ENCODE assay signal across 16 cellular contexts in genomic region chr5:167764650-167765289, GRCh38.
"Had no signal": no experiment of that assay in that cellular context is flagged by ENCODE, and none has a peak within 500 bp of the region (broad histone marks: within the 10 kb centered on the region; RNA-seq: fewer than 3 reads in every experiment).

No MANE protein-coding gene starts in this region.

- ATAC-seq: activated naive CD8-positive, alpha-beta T cell treated with anti-CD3 and anti-CD28 coated beads, Interleukin-2, amount 50 U/mL, for 24 hours; heart right ventricle; lower lobe of right lung; naive thymus-derived CD4-positive, alpha-beta T cell; right cardiac atrium; stimulated activated effector memory CD8-positive, alpha-beta T cell treated with anti-CD3 and anti-CD28 coated beads, Interleukin-12 subunit alpha, Interleukin-12 subunit beta, amount 100 ng/mL, for 72 hours had no signal

- H3K27ac ChIP-seq: ascending aorta, heart right ventricle, lower lobe of right lung, neutrophil, transverse colon, WERI-Rb-1 had no signal

- H3K27me3 ChIP-seq: ascending aorta, transverse colon had no signal

- FAIRE-seq: colon, frontal cortex had no signal

- H3K27ac Mint-ChIP-seq: activated naive CD8-positive, alpha-beta T cell treated with anti-CD3 and anti-CD28 coated beads, Interleukin-2, amount 50 U/mL, for 24 hours; naive thymus-derived CD4-positive, alpha-beta T cell; stimulated activated effector memory CD8-positive, alpha-beta T cell treated with anti-CD3 and anti-CD28 coated beads, Interleukin-12 subunit alpha, Interleukin-12 subunit beta, amount 100 ng/mL, for 72 hours had no signal

- H3K4me1 Mint-ChIP-seq: activated naive CD8-positive, alpha-beta T cell treated with anti-CD3 and anti-CD28 coated beads, Interleukin-2, amount 50 U/mL, for 24 hours; naive thymus-derived CD4-positive, alpha-beta T cell; stimulated activated effector memory CD8-positive, alpha-beta T cell treated with anti-CD3 and anti-CD28 coated beads, Interleukin-12 subunit alpha, Interleukin-12 subunit beta, amount 100 ng/mL, for 72 hours had no signal

- DNase-seq: activated CD4-positive, alpha-beta T cell treated with anti-CD3 and anti-CD28 coated beads for 48 hours; activated CD8-positive, alpha-beta memory T cell treated with anti-CD3 and anti-CD28 coated beads for 24 hours; activated naive CD4-positive, alpha-beta T cell treated with Interleukin-2 at 50 U/mL for 16 hours; activated naive CD8-positive, alpha-beta T cell treated with anti-CD3 and anti-CD28 coated beads, Interleukin-2, amount 50 U/mL, for 24 hours; heart right ventricle; lower lobe of right lung; naive thymus-derived CD4-positive, alpha-beta T cell; right cardiac atrium; T-helper 1 cell; transverse colon; WERI-Rb-1 had no signal

- H3K9me3 ChIP-seq: ascending aorta, heart right ventricle, lower lobe of right lung, neutrophil, transverse colon had no signal

- H3K4me3 ChIP-seq: ascending aorta, heart right ventricle, lower lobe of right lung, transverse colon had no signal

- H3K36me3 Mint-ChIP-seq: naive thymus-derived CD4-positive, alpha-beta T cell; stimulated activated effector memory CD8-positive, alpha-beta T cell treated with anti-CD3 and anti-CD28 coated beads, Interleukin-12 subunit alpha, Interleukin-12 subunit beta, amount 100 ng/mL, for 72 hours had no signal

- H3K4me3 Mint-ChIP-seq: activated naive CD8-positive, alpha-beta T cell treated with anti-CD3 and anti-CD28 coated beads, Interleukin-2, amount 50 U/mL, for 24 hours; naive thymus-derived CD4-positive, alpha-beta T cell; stimulated activated effector memory CD8-positive, alpha-beta T cell treated with anti-CD3 and anti-CD28 coated beads, Interleukin-12 subunit alpha, Interleukin-12 subunit beta, amount 100 ng/mL, for 72 hours had no signal

- H3K36me3 ChIP-seq: ascending aorta, heart right ventricle, lower lobe of right lung, neutrophil, transverse colon, WERI-Rb-1 had no signal

- H3K4me1 ChIP-seq: ascending aorta, heart right ventricle, lower lobe of right lung, transverse colon had no signal
